ENCODE assay signal across 13 cellular contexts in the genomic region with DNA sequence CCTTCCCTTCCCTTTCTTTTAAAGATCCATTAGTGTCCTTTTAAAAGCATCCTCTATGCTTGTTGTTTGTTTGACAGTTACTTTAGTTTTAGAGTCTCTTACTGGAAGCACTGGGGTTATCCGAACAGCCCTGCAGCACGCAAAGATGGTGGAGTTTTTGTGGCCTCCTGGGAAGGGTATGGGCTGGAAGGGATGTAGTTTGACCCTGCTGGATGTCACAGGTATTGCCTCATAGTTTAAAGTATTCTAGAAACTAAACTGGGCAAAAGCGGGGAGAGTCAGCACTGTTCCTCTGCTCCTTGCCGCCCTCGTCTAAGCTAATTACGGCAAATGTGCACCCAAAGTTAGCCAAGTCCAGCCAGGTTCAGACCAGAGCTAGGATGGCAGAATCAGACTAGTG. TPM values are rescaled to one million over a fixed set of nuclear protein-coding genes. Genes with fewer than 3 reads are reported as not detected.
A peak's percentile ranks its signal among the peaks of the same experiment; 100 is the strongest.
DNase-seq lines count a peak whose midpoint lies in the region; ATAC-seq and TF ChIP-seq lines count a peak whose summit lies in the region.
"Had no signal": no experiment of that assay in that cellular context is flagged by ENCODE, and none has a peak within 500 bp of the region (broad histone marks: within the 10 kb centered on the region; RNA-seq: fewer than 3 reads in every experiment).

No MANE protein-coding gene starts in this region.

- H3K4me3 ChIP-seq in MM.1S (ENCODE audit: low read length) (no peak overlapping the region), epithelial cell of esophagus (ENCODE audit: low read length) (no peak overlapping the region)
- H3K4me3 ChIP-seq in CD8-positive, alpha-beta T cell (ENCODE audit: low read depth, low read length), result no peak overlapping the region
- H3K4me3 ChIP-seq: K562 had no signal

- H3K27ac Mint-ChIP-seq in CD8-positive, alpha-beta T cell, result no peak overlapping the region
- H3K27ac Mint-ChIP-seq: B cell had no signal

- H2AFZ ChIP-seq in MM.1S (ENCODE audit: low read length), result no peak overlapping the region

- H3K4me1 ChIP-seq in MM.1S (ENCODE audit: low read length), result no peaks in the 10 kb centered on the region
- H3K4me1 ChIP-seq in CD8-positive, alpha-beta T cell (ENCODE audit: insufficient read depth, low read length), result no peaks in the 10 kb centered on the region

- H3K9ac ChIP-seq in MM.1S (ENCODE audit: low read length), result no peak overlapping the region

- intact Hi-C loops in CD8-positive, alpha-beta T cell (cut with DNase I, micrococcal nuclease), result loop anchor here in 1 of 2 experiments (5.0 kb wide), 1 partner anchor 359 kb away; no protein-coding TSS in a partner anchor

- H3K9me3 ChIP-seq in MM.1S (replicated peaks; ENCODE audit: insufficient read depth, low read length), result no peaks in the 10 kb centered on the region
- no peaks in the 10 kb centered on the region for H3K9me3 ChIP-seq in CD8-positive, alpha-beta T cell (ENCODE audit: low read length)

- no peaks in the 10 kb centered on the region for H3K27me3 Mint-ChIP-seq in CD8-positive, alpha-beta T cell (ENCODE audit: low read depth)
- H3K27me3 Mint-ChIP-seq: B cell; central memory CD8-positive, alpha-beta T cell had no signal

- H3F3A ChIP-seq in MM.1S (ENCODE audit: insufficient read depth, low read length), result no peaks in the 10 kb centered on the region

- no peaks in the 10 kb centered on the region for H3K4me1 Mint-ChIP-seq in CD8-positive, alpha-beta T cell (ENCODE audit: low read depth)
- H3K4me1 Mint-ChIP-seq: B cell; central memory CD8-positive, alpha-beta T cell had no signal

- no peaks in the 10 kb centered on the region for H3K27me3 ChIP-seq in MM.1S (replicated peaks; ENCODE audit: insufficient read depth, low read length)
- no peaks in the 10 kb centered on the region for H3K27me3 ChIP-seq in CD8-positive, alpha-beta T cell (ENCODE audit: insufficient read depth, low read length)

- peak; percentile 35 for TF ChIP-seq CTCF in 22Rv1 (IDR thresholded peaks at IDR 0.05)
- TF ChIP-seq CTCF in MM.1S (IDR thresholded peaks at IDR 0.05; ENCODE audit: low read length), result peak; percentile 30
- TF ChIP-seq CTCF in epithelial cell of esophagus (IDR thresholded peaks at IDR 0.05; ENCODE audit: insufficient read depth, low read depth, low read length, missing control alignments), result peak; percentile 22
- TF ChIP-seq CTCF in CD8-positive, alpha-beta T cell (IDR thresholded peaks at IDR 0.05), result no peak

- ATAC-seq in GM18861 (IDR thresholded peaks at IDR 0.05; ENCODE audit: unreplicated experiment), result peak; percentile 67
- no peak for ATAC-seq in GM18498 (IDR thresholded peaks at IDR 0.05; ENCODE audit: unreplicated experiment)
- ATAC-seq in CD8-positive, alpha-beta T cell, result no peak
- ATAC-seq: K562 had no signal

- CTCF ChIA-PET in CD8-positive, alpha-beta T cell (lab: Charles Lee), result no interaction called here

- no peaks in the 10 kb centered on the region for H3K79me2 ChIP-seq in MM.1S (ENCODE audit: low read length)

- DNase-seq in MM.1S, result no peak
- DNase-seq in epithelial cell of esophagus (ENCODE audit: low read depth), result no peak
- no peak for DNase-seq in NOMO-1 treated with DMSO at 0.1 percent for 48 hours (lab: John Stamatoyannopoulos, UW; ENCODE audit: unreplicated experiment)
- DNase-seq in anterior cingulate cortex (lab: John Stamatoyannopoulos, UW), result no peak
- DNase-seq in CD8-positive, alpha-beta T cell, result no peak
- DNase-seq: NCI-H526 treated with DMSO at 0.1 percent for 48 hours, T-helper 9 cell had no signal

- H3K36me3 Mint-ChIP-seq in CD8-positive, alpha-beta T cell, result no peaks in the 10 kb centered on the region

- POLR2A ChIA-PET in CD8-positive, alpha-beta T cell (lab: Charles Lee), result no interaction called here

- no peak overlapping the region for H3K27ac ChIP-seq in 22Rv1
- no peak overlapping the region for H3K27ac ChIP-seq in MM.1S (ENCODE audit: low read length)
- H3K27ac ChIP-seq in CD8-positive, alpha-beta T cell (ENCODE audit: low read depth, low read length), result no peak overlapping the region

- H4K20me1 ChIP-seq in MM.1S (ENCODE audit: insufficient read depth, low read length), result no peaks in the 10 kb centered on the region

- H3K36me3 ChIP-seq in MM.1S (replicated peaks; ENCODE audit: insufficient read depth, low read length), result no peaks in the 10 kb centered on the region
- H3K36me3 ChIP-seq in CD8-positive, alpha-beta T cell (ENCODE audit: insufficient read depth, low read length), result no peaks in the 10 kb centered on the region

- H3K9me2 ChIP-seq in MM.1S (replicated peaks; ENCODE audit: insufficient read depth, low read length), result no peaks in the 10 kb centered on the region

- H3K9me3 Mint-ChIP-seq in CD8-positive, alpha-beta T cell, result no peaks in the 10 kb centered on the region
- H3K9me3 Mint-ChIP-seq: central memory CD8-positive, alpha-beta T cell had no signal

- H3K4me2 ChIP-seq in MM.1S (ENCODE audit: low read depth, low read length), result no peak overlapping the region

- no peak overlapping the region for H3K4me3 Mint-ChIP-seq in CD8-positive, alpha-beta T cell
- H3K4me3 Mint-ChIP-seq: B cell; central memory CD8-positive, alpha-beta T cell had no signal

RNA-seq across cellular contexts. Expression of gene GNAI1, which starts 35.8 kb away (rescaled TPM):
- total RNA-seq in CD8-positive, alpha-beta T cell, result under 1 TPM; 0.30 to 0.36 TPM
- total RNA-seq: B cell had no signal
